Comparison of ENCODE assay signal across 8 cellular contexts in the genomic region with DNA sequence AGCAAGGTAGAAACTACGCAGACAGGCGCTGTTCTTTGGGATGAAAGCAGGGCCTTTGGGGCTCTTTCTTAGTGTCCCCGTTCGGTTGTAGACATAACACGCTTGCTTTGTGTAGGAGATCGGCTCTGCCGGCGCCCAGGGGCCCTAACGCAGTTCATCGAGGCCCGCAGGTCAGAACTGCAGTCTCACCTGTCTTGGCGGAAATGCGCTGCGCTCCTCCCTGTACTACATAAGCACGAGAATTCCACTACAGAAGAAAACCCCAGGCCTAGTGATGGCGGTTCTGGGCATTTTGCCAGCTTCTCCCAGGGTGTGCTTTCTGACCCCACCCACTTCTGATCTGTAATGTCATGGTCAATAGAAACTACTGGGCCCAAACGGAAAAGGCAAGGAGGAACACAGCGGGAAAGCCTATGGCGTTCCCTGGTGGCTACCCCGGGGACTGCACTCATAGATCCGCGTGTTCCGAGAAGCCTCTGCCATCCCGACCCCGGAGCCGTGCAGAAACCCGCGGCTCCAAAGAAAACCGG. TPM values are rescaled to one million over a fixed set of nuclear protein-coding genes. Genes with fewer than 3 reads are reported as not detected.
DNase-seq lines count a peak whose midpoint lies in the region; ATAC-seq and TF ChIP-seq lines count a peak whose summit lies in the region.
"Not testable (repeated sequence)": the region's sequence is repeated elsewhere in the genome, so short reads cannot be mapped to it uniquely, and the experiment has no call there.

No MANE protein-coding gene starts in this region.

- TF ChIP-seq CTCF in A673 (conservative IDR thresholded peaks at IDR 0.05; ENCODE audit: low read depth, low read length): not testable (repeated sequence)
- peak; percentile 21 for TF ChIP-seq CTCF in GM12873 (IDR thresholded peaks at IDR 0.05; ENCODE audit: insufficient read depth, low read depth, low read length, missing control alignments)

- intact Hi-C loops in A673 (cut with micrococcal nuclease; ENCODE audit: unreplicated experiment): not testable (repeated sequence)

- H3K27ac ChIP-seq in A673 (ENCODE audit: low read depth, low read length, poor library complexity, severe bottlenecking): not testable (repeated sequence)

- not testable (repeated sequence) for ATAC-seq in activated T-cell treated with anti-CD3 and anti-CD28 coated beads, Interleukin-2, amount 50 U/mL, for 72 hours (replicated peaks in 1 of 2)

- POLR2A ChIA-PET in A673 (lab: Charles Lee; ENCODE audit: low non-redundant PET): not testable (repeated sequence)

- not testable (repeated sequence) for H3K36me3 ChIP-seq in A673 (ENCODE audit: insufficient read depth, low read length, poor library complexity, severe bottlenecking)

- not testable (repeated sequence) for H3K4me3 ChIP-seq in A673 (ENCODE audit: low read depth, low read length, poor library complexity, severe bottlenecking)

- CTCF ChIA-PET in A673 (lab: Charles Lee): not testable (repeated sequence)

- H3K4me1 ChIP-seq in A673 (ENCODE audit: insufficient read depth, low read length, poor library complexity, severe bottlenecking): not testable (repeated sequence)

- H3K27ac Mint-ChIP-seq in activated T-cell treated with anti-CD3 and anti-CD28 coated beads, Interleukin-2, amount 50 U/mL, for 72 hours: not testable (repeated sequence)

- H3K9me3 ChIP-seq in A673 (ENCODE audit: low read depth, low read length, poor library complexity, severe bottlenecking): not testable (repeated sequence)

- H3K36me3 Mint-ChIP-seq in activated T-cell treated with anti-CD3 and anti-CD28 coated beads, Interleukin-2, amount 50 U/mL, for 72 hours (ENCODE audit: insufficient read depth in 2 of 2): not testable (repeated sequence)

- H3K4me3 Mint-ChIP-seq in activated T-cell treated with anti-CD3 and anti-CD28 coated beads, Interleukin-2, amount 50 U/mL, for 72 hours: peak overlapping the region in 1 of 2 donors; percentile 11

- H3K27me3 Mint-ChIP-seq in activated T-cell treated with anti-CD3 and anti-CD28 coated beads, Interleukin-2, amount 50 U/mL, for 72 hours (ENCODE audit: low read depth): not testable (repeated sequence)

- DNase-seq in A673 (ENCODE audit: low spot score) (peak; percentile 67), NCI-H2029 (lab: John Stamatoyannopoulos, UW) (peak; percentile 50), SHP77 (lab: John Stamatoyannopoulos, UW) (peak; percentile 51 to 60), dermis blood vessel endothelial cell (peak; percentile 34), iPS DF 19.7 (ENCODE audit: low read depth, low spot score) (peak; percentile 0), pons (ENCODE audit: low spot score) (peak; percentile 33)
- DNase-seq in activated T-cell treated with anti-CD3 and anti-CD28 coated beads, Interleukin-2, amount 50 U/mL, for 72 hours: peak; percentile 3 to 40

- H3K9me3 Mint-ChIP-seq in activated T-cell treated with anti-CD3 and anti-CD28 coated beads, Interleukin-2, amount 50 U/mL, for 72 hours: not testable (repeated sequence)

- H3K27me3 ChIP-seq in A673 (replicated peaks; ENCODE audit: insufficient read depth, low read depth, low read length, poor library complexity): not testable (repeated sequence)

- BruUV-seq in A673 (replicated peaks; lab: Mats Ljungman, UMichigan): not testable (repeated sequence)

- H3K4me1 Mint-ChIP-seq in activated T-cell treated with anti-CD3 and anti-CD28 coated beads, Interleukin-2, amount 50 U/mL, for 72 hours (ENCODE audit: low read depth): not testable (repeated sequence)

RNA-seq across cellular contexts. Expression of a gene that starts 26.2 kb away (rescaled TPM):
- total RNA-seq in A673 (2021) (6.6 and 7.6 TPM in 2 replicates), dermis blood vessel endothelial cell (7.3 and 7.7 TPM in 2 replicates)
- total RNA-seq in activated T-cell treated with anti-CD3 and anti-CD28 coated beads, Interleukin-2, amount 50 U/mL, for 72 hours: 10 to 100 TPM; 11.6 to 22.5 TPM

Comparison
In these comparisons a context has a peak if more than half of its experiments do, and no peak if none do; other contexts are left out.
1. DNase-seq: peak in every context shown above with its lines; median percentile 67 in A673; 56 in SHP77; 50 in NCI-H2029; 34 in dermis blood vessel endothelial cell; 33 in pons; 22 in activated T-cell treated with anti-CD3 and anti-CD28 coated beads, Interleukin-2, amount 50 U/mL, for 72 hours; 0 in iPS DF 19.7.